ENCODE assay signal across 16 cellular contexts in genomic region chr15:84703808-84704207, GRCh38. TPM values are rescaled to one million over a fixed set of nuclear protein-coding genes. Genes with fewer than 3 reads are reported as not detected.
DNase-seq lines count a peak whose midpoint lies in the region; ATAC-seq, FAIRE-seq and TF ChIP-seq lines count a peak whose summit lies in the region.
"Had no signal": no experiment of that assay in that cellular context is flagged by ENCODE, and none has a peak within 500 bp of the region (broad histone marks: within the 10 kb centered on the region; RNA-seq: fewer than 3 reads in every experiment).

No MANE protein-coding gene starts in this region.

- no peak overlapping the region for H3K4me3 Mint-ChIP-seq in activated naive CD8-positive, alpha-beta T cell
- H3K4me3 Mint-ChIP-seq in activated naive CD8-positive, alpha-beta T cell treated with anti-CD3 and anti-CD28 coated beads, Interleukin-2, amount 50 U/mL, for 24 hours, result no peak overlapping the region
- no peak overlapping the region for H3K4me3 Mint-ChIP-seq in T-helper 17 cell
- no peak overlapping the region for H3K4me3 Mint-ChIP-seq in nephron progenitor cell
- no peak overlapping the region for H3K4me3 Mint-ChIP-seq in stimulated activated effector memory CD8-positive, alpha-beta T cell treated with anti-CD3 and anti-CD28 coated beads, Interleukin-12 subunit alpha, Interleukin-12 subunit beta, amount 100 ng/mL, for 72 hours

- no peaks in the 10 kb centered on the region for H3K27me3 Mint-ChIP-seq in activated naive CD8-positive, alpha-beta T cell
- H3K27me3 Mint-ChIP-seq in activated naive CD8-positive, alpha-beta T cell treated with anti-CD3 and anti-CD28 coated beads, Interleukin-2, amount 50 U/mL, for 24 hours, result no peaks in the 10 kb centered on the region
- H3K27me3 Mint-ChIP-seq in T-helper 17 cell (no peaks in the 10 kb centered on the region), nephron progenitor cell (ENCODE audit: low read depth, poor library complexity) (no peaks in the 10 kb centered on the region)

- no peak for TF ChIP-seq POLR2A in GM12892 (IDR thresholded peaks at IDR 0.05; ENCODE audit: low read depth, low read length)

- peaks cover 10% of the 10 kb centered on the region for H3K36me3 Mint-ChIP-seq in activated naive CD8-positive, alpha-beta T cell
- peaks cover 18% of the 10 kb centered on the region for H3K36me3 Mint-ChIP-seq in activated naive CD8-positive, alpha-beta T cell treated with anti-CD3 and anti-CD28 coated beads, Interleukin-2, amount 50 U/mL, for 24 hours (ENCODE audit: low read depth)
- H3K36me3 Mint-ChIP-seq in T-helper 17 cell (ENCODE audit: low read depth), result peaks cover 4% of the 10 kb centered on the region
- H3K36me3 Mint-ChIP-seq in nephron progenitor cell (ENCODE audit: low read depth), result peaks cover 36% of the 10 kb centered on the region
- peaks cover 58% of the 10 kb centered on the region for H3K36me3 Mint-ChIP-seq in stimulated activated effector memory CD8-positive, alpha-beta T cell treated with anti-CD3 and anti-CD28 coated beads, Interleukin-12 subunit alpha, Interleukin-12 subunit beta, amount 100 ng/mL, for 72 hours

- H3K9me3 ChIP-seq in T-helper 17 cell (ENCODE audit: control insufficient read depth, low read length, poor library complexity, severe bottlenecking), result no peaks in the 10 kb centered on the region
- H3K9me3 ChIP-seq: Peyer's patch had no signal

- TF ChIP-seq CTCF in nephron progenitor cell (IDR thresholded peaks at IDR 0.05), result no peak

- peak overlapping the region; percentile 72 for H3K27ac Mint-ChIP-seq in activated naive CD8-positive, alpha-beta T cell
- H3K27ac Mint-ChIP-seq in activated naive CD8-positive, alpha-beta T cell treated with anti-CD3 and anti-CD28 coated beads, Interleukin-2, amount 50 U/mL, for 24 hours, result no peak overlapping the region
- peak overlapping the region; percentile 63 for H3K27ac Mint-ChIP-seq in T-helper 17 cell
- H3K27ac Mint-ChIP-seq in nephron progenitor cell, result peak overlapping the region; percentile 82
- H3K27ac Mint-ChIP-seq in stimulated activated effector memory CD8-positive, alpha-beta T cell treated with anti-CD3 and anti-CD28 coated beads, Interleukin-12 subunit alpha, Interleukin-12 subunit beta, amount 100 ng/mL, for 72 hours, result peak overlapping the region; percentile 29

- ATAC-seq in activated naive CD8-positive, alpha-beta T cell treated with anti-CD3 and anti-CD28 coated beads, Interleukin-2, amount 50 U/mL, for 24 hours, result no peak
- no peak for ATAC-seq in T-helper 17 cell
- no peak for ATAC-seq in stimulated activated effector memory CD8-positive, alpha-beta T cell treated with anti-CD3 and anti-CD28 coated beads, Interleukin-12 subunit alpha, Interleukin-12 subunit beta, amount 100 ng/mL, for 72 hours

- peaks cover 64% of the 10 kb centered on the region for H3K4me1 Mint-ChIP-seq in activated naive CD8-positive, alpha-beta T cell (ENCODE audit: low read depth)
- H3K4me1 Mint-ChIP-seq in activated naive CD8-positive, alpha-beta T cell treated with anti-CD3 and anti-CD28 coated beads, Interleukin-2, amount 50 U/mL, for 24 hours, result peaks cover 67% of the 10 kb centered on the region
- peaks cover 51% of the 10 kb centered on the region for H3K4me1 Mint-ChIP-seq in T-helper 17 cell
- no peaks in the 10 kb centered on the region for H3K4me1 Mint-ChIP-seq in nephron progenitor cell
- H3K4me1 Mint-ChIP-seq in stimulated activated effector memory CD8-positive, alpha-beta T cell treated with anti-CD3 and anti-CD28 coated beads, Interleukin-12 subunit alpha, Interleukin-12 subunit beta, amount 100 ng/mL, for 72 hours, result peaks cover 54% of the 10 kb centered on the region

- H3K9me3 Mint-ChIP-seq in activated naive CD8-positive, alpha-beta T cell (ENCODE audit: low read depth), result no peaks in the 10 kb centered on the region
- no peaks in the 10 kb centered on the region for H3K9me3 Mint-ChIP-seq in activated naive CD8-positive, alpha-beta T cell treated with anti-CD3 and anti-CD28 coated beads, Interleukin-2, amount 50 U/mL, for 24 hours
- no peaks in the 10 kb centered on the region for H3K9me3 Mint-ChIP-seq in nephron progenitor cell
- no peaks in the 10 kb centered on the region for H3K9me3 Mint-ChIP-seq in stimulated activated effector memory CD8-positive, alpha-beta T cell treated with anti-CD3 and anti-CD28 coated beads, Interleukin-12 subunit alpha, Interleukin-12 subunit beta, amount 100 ng/mL, for 72 hours

- no peak for FAIRE-seq in GM12892 (lab: Jason Lieb, UNC)
- FAIRE-seq: A204.1, H1 had no signal

- DNase-seq in activated naive CD8-positive, alpha-beta T cell treated with anti-CD3 and anti-CD28 coated beads, Interleukin-2, amount 50 U/mL, for 24 hours, result no peak
- DNase-seq in T-helper 17 cell (no peak), nephron progenitor cell (no peak), DMS153 treated with DMSO at 0.1 percent for 48 hours (lab: John Stamatoyannopoulos, UW; ENCODE audit: unreplicated experiment) (no peak), GM12892 (ENCODE audit: insufficient read length) (no peak)
- DNase-seq in stimulated activated effector memory CD8-positive, alpha-beta T cell treated with anti-CD3 and anti-CD28 coated beads, Interleukin-12 subunit alpha, Interleukin-12 subunit beta, amount 100 ng/mL, for 72 hours (ENCODE audit: low spot score in 2 of 2), result no peak
- no peak for DNase-seq in activated CD4-positive, alpha-beta T cell treated with anti-CD3 and anti-CD28 coated beads for 4 hours
- DNase-seq: MV-4-11, NCI-H1417 treated with DMSO at 0.1 percent for 48 hours, NCI-H2029, NCI-H510A treated with DMSO at 0.1 percent for 48 hours, Peyer's patch, SHP77 treated with DMSO at 0.1 percent for 48 hours had no signal

RNA-seq across cellular contexts. Expression of gene SEC11A, which starts 12.1 kb away (rescaled TPM):
- 10 to 100 TPM; 53.1 to 67.7 TPM for total RNA-seq in T-helper 17 cell
- 144 TPM for polyA plus RNA-seq in GM12892 (2012; ENCODE audit: missing spikeins)

RNA-seq across cellular contexts. Expression of gene ZNF592, which starts 44.6 kb away (rescaled TPM):
- total RNA-seq in T-helper 17 cell, result 10 to 100 TPM; 33.8 to 36.5 TPM
- polyA plus RNA-seq in GM12892 (2012; ENCODE audit: missing spikeins), result 6.0 TPM

RNA-seq across cellular contexts. Expression of gene NMB, which starts 45.8 kb away (rescaled TPM):
- 1 to 10 TPM; 2.0 to 3.3 TPM for total RNA-seq in T-helper 17 cell
- polyA plus RNA-seq in GM12892 (2012; ENCODE audit: missing spikeins), result 1.8 TPM

RNA-seq across cellular contexts. Expression of gene WDR73, which starts 49.7 kb away (rescaled TPM):
- total RNA-seq in T-helper 17 cell, result 10 to 100 TPM; 26.0 to 29.8 TPM
- 15.7 TPM for polyA plus RNA-seq in GM12892 (2012; ENCODE audit: missing spikeins)
